ENCODE assay signal across 8 cellular contexts in genomic region chr17:79842656-79843474, GRCh38. TPM values are rescaled to one million over a fixed set of nuclear protein-coding genes. Genes with fewer than 3 reads are reported as not detected.
DNase-seq lines count a peak whose midpoint lies in the region; ATAC-seq and TF ChIP-seq lines count a peak whose summit lies in the region.

No MANE protein-coding gene starts in this region.

- intact Hi-C loops in left ventricle myocardium inferior (cut with micrococcal nuclease) (no loop called here), left cardiac atrium (cut with DNase I) (loop anchor here in 1 of 2 donors (5.0 kb wide), 1 partner anchor 46 kb away; the partner anchor contains the start of gene CBX8), vagina (cut with DNase I) (loop anchor here (2.0 to 10.0 kb wide), 2 partner anchors 42 to 152 kb away; no protein-coding TSS in a partner anchor)

- ATAC-seq in left cardiac atrium (no peak), memory B cell (ENCODE audit: low read depth) (no peak), GM19397 (IDR thresholded peaks at IDR 0.05; ENCODE audit: unreplicated experiment) (no peak), GM18858 (IDR thresholded peaks at IDR 0.05; ENCODE audit: unreplicated experiment) (no peak)

- H3K9me3 ChIP-seq in left ventricle myocardium inferior (replicated peaks) (no peaks in the 10 kb centered on the region), vagina (no peaks in the 10 kb centered on the region)

- H3K4me3 ChIP-seq in left ventricle myocardium inferior (peak overlapping the region; percentile 82), vagina (peak overlapping the region; percentile 54 to 55)

- H3K4me1 ChIP-seq in left ventricle myocardium inferior = peaks cover 74% of the 10 kb centered on the region
- peaks cover 66% of the 10 kb centered on the region for H3K4me1 ChIP-seq in vagina

- H3K36me3 Mint-ChIP-seq in activated T-cell treated with anti-CD3 and anti-CD28 coated beads, Interleukin-2, amount 50 U/mL, for 24 hours (ENCODE audit: low read depth) = peaks cover 5% of the 10 kb centered on the region
- peaks cover 3% of the 10 kb centered on the region for H3K36me3 Mint-ChIP-seq in memory B cell

- peak overlapping the region; percentile 5 for H3K27ac Mint-ChIP-seq in activated T-cell treated with anti-CD3 and anti-CD28 coated beads, Interleukin-2, amount 50 U/mL, for 24 hours
- H3K27ac Mint-ChIP-seq in memory B cell = peak overlapping the region; percentile 47

- H3K4me3 Mint-ChIP-seq in activated T-cell treated with anti-CD3 and anti-CD28 coated beads, Interleukin-2, amount 50 U/mL, for 24 hours = peak overlapping the region; percentile 51
- H3K4me3 Mint-ChIP-seq in memory B cell = peak overlapping the region; percentile 33

- peaks cover 36% of the 10 kb centered on the region for H3K4me1 Mint-ChIP-seq in activated T-cell treated with anti-CD3 and anti-CD28 coated beads, Interleukin-2, amount 50 U/mL, for 24 hours (ENCODE audit: low read depth)
- peaks cover 16% of the 10 kb centered on the region for H3K4me1 Mint-ChIP-seq in memory B cell

- no peaks in the 10 kb centered on the region for H3K9me3 Mint-ChIP-seq in activated T-cell treated with anti-CD3 and anti-CD28 coated beads, Interleukin-2, amount 50 U/mL, for 24 hours
- H3K9me3 Mint-ChIP-seq in memory B cell = no peaks in the 10 kb centered on the region

- H3K27me3 Mint-ChIP-seq in activated T-cell treated with anti-CD3 and anti-CD28 coated beads, Interleukin-2, amount 50 U/mL, for 24 hours = peaks cover 53% of the 10 kb centered on the region
- H3K27me3 Mint-ChIP-seq in memory B cell = peaks cover 15% of the 10 kb centered on the region

- DNase-seq in left ventricle myocardium inferior (no peak), left cardiac atrium (no peak), memory B cell (ENCODE audit: low spot score in 2 of 2) (peak in 1 of 2 donors; percentile 52), vagina (ENCODE audit: extremely low spot score in 2 of 2) (no peak), NOMO-1 treated with dmso at 0.1 percent for 144 hours (lab: John Stamatoyannopoulos, UW; ENCODE audit: unreplicated experiment) (no peak)
- peak; percentile 56 for DNase-seq in activated T-cell treated with anti-CD3 and anti-CD28 coated beads, Interleukin-2, amount 50 U/mL, for 24 hours

- TF ChIP-seq POLR2A in vagina (IDR thresholded peaks at IDR 0.05) = no peak

- TF ChIP-seq CTCF in left ventricle myocardium inferior (IDR thresholded peaks at IDR 0.05; ENCODE audit: borderline replicate concordance) = no peak
- no peak for TF ChIP-seq CTCF in vagina (IDR thresholded peaks at IDR 0.05)

- peaks cover 43% of the 10 kb centered on the region for H3K27me3 ChIP-seq in left ventricle myocardium inferior (ENCODE audit: low read depth)
- peaks cover 12% of the 10 kb centered on the region for H3K27me3 ChIP-seq in vagina

- H3K36me3 ChIP-seq in left ventricle myocardium inferior = no peaks in the 10 kb centered on the region
- no peaks in the 10 kb centered on the region for H3K36me3 ChIP-seq in vagina

- H3K27ac ChIP-seq in left ventricle myocardium inferior (replicated peaks) (no peak overlapping the region), vagina (peak overlapping the region; percentile 79)

RNA-seq across cellular contexts. Expression of gene CBX4, which starts 3.6 kb away (rescaled TPM):
- total RNA-seq in left ventricle myocardium inferior (28.7 TPM), left cardiac atrium (10 to 100 TPM; 17.9 to 24.2 TPM), vagina (13.0 TPM)

RNA-seq across cellular contexts. Expression of gene CBX8, which starts 46.0 kb away (rescaled TPM):
- total RNA-seq in left ventricle myocardium inferior (7.5 TPM), left cardiac atrium (1 to 10 TPM; 4.1 to 5.9 TPM), vagina (0.98 TPM)
